1 cellular context compared by ENCODE assay signal in the genomic region with DNA sequence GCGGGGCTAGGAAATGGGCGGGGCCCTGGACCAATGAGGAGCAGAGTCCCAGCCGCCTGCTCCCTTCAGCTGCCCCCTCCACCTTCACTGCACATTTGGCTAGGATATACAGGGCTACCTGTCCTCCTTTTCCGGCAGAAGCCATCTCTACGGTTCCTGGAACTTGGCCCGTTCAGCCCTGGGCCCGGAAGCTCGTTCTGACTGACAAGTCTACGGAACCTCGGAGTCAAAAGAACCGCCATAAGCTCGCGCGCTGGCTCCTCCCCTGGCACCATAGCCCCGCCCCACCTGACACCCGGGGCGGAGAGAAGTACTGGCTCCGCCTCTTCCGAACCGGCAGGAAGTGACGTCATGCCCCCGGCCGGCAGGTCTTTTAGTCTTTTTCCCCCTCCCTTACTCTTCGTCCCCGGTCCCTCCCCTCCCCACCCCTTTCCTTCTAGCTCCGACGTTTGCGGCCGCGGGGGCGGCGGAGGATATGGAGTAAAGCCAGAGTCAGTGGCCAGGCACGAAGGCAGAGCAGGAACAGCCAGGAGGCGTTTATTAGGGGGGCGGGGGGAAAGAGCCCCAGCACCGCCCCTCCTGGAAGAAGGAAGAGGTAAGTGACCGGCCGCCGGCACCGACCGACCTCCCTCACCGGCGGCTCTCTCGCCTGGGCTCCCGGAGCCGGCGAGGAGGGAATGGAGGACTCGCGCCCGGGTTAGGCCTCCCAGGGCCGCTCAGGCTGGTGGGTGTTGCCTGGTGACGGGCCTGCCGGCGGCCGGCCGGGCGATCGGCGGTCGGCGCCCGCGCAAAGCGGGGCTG.
TF ChIP-seq lines count a peak whose summit lies in the region.

TSS of gene DEPDC4 (minus strand) at position 278 of the 801 bp plus-strand sequence. CDS start at position 275, 3 bp downstream.
TSS of gene SCYL2 (plus strand) at position 376 of the 801 bp plus-strand sequence. CDS start 15,794 bp downstream, outside the sequence.

TF ChIP-seq in HepG2, 621 proteins besides CTCF, POLR2A, EP300 and RAD21 (continued from another document and continues in another):
- TF ChIP-seq, protein P1, sequence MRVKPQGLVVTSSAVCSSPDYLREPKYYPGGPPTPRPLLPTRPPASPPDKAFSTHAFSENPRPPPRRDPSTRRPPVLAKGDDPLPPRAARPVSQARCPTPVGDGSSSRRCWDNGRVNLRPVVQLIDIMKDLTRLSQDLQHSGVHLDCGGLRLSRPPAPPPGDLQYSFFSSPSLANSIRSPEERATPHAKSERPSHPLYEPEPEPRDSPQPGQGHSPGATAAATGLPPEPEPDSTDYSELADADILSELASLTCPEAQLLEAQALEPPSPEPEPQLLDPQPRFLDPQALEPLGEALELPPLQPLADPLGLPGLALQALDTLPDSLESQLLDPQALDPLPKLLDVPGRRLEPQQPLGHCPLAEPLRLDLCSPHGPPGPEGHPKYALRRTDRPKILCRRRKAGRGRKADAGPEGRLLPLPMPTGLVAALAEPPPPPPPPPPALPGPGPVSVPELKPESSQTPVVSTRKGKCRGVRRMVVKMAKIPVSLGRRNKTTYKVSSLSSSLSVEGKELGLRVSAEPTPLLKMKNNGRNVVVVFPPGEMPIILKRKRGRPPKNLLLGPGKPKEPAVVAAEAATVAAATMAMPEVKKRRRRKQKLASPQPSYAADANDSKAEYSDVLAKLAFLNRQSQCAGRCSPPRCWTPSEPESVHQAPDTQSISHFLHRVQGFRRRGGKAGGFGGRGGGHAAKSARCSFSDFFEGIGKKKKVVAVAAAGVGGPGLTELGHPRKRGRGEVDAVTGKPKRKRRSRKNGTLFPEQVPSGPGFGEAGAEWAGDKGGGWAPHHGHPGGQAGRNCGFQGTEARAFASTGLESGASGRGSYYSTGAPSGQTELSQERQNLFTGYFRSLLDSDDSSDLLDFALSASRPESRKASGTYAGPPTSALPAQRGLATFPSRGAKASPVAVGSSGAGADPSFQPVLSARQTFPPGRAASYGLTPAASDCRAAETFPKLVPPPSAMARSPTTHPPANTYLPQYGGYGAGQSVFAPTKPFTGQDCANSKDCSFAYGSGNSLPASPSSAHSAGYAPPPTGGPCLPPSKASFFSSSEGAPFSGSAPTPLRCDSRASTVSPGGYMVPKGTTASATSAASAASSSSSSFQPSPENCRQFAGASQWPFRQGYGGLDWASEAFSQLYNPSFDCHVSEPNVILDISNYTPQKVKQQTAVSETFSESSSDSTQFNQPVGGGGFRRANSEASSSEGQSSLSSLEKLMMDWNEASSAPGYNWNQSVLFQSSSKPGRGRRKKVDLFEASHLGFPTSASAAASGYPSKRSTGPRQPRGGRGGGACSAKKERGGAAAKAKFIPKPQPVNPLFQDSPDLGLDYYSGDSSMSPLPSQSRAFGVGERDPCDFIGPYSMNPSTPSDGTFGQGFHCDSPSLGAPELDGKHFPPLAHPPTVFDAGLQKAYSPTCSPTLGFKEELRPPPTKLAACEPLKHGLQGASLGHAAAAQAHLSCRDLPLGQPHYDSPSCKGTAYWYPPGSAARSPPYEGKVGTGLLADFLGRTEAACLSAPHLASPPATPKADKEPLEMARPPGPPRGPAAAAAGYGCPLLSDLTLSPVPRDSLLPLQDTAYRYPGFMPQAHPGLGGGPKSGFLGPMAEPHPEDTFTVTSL (CRISPR knock-in tag; IDR thresholded peaks at IDR 0.05; ENCODE audit: borderline replicate concordance), result no peak
- TF ChIP-seq ZNF614 (CRISPR knock-in tag; IDR thresholded peaks at IDR 0.05; ENCODE audit: borderline replicate concordance) (peak; percentile 18; the same call in 1 of the 2 replicates), ETS1 (CRISPR knock-in tag; IDR thresholded peaks at IDR 0.05) (no peak), ZBTB25 (CRISPR knock-in tag; IDR thresholded peaks at IDR 0.05) (no peak; the same call in 1 of the 2 replicates), HOMEZ (CRISPR knock-in tag; IDR thresholded peaks at IDR 0.05; ENCODE audit: low read depth) (peak; percentile 15; the same call in 1 of the 2 replicates), ZNF879 (CRISPR knock-in tag; IDR thresholded peaks at IDR 0.05) (no peak), NONO (IDR thresholded peaks at IDR 0.05) (no peak), NONO (CRISPR knock-in tag; conservative IDR thresholded peaks at IDR 0.05) (peak; percentile 69), SMYD3 (CRISPR knock-in tag; IDR thresholded peaks at IDR 0.05) (no peak), ZNF878 (CRISPR knock-in tag; IDR thresholded peaks at IDR 0.05) (0 out of 2 replicates have a peak, but pooled peaks have one; percentile 37), PRDM10 (CRISPR knock-in tag; IDR thresholded peaks at IDR 0.05; ENCODE audit: low read depth) (0 out of 2 replicates have a peak, but pooled peaks have one; percentile 13), NFKBIZ (CRISPR knock-in tag; IDR thresholded peaks at IDR 0.05) (no peak), ZNF256 (CRISPR knock-in tag; conservative IDR thresholded peaks at IDR 0.05) (no peak), ZNF816 (CRISPR knock-in tag; IDR thresholded peaks at IDR 0.05; ENCODE audit: borderline replicate concordance) (no peak), SOX5 (CRISPR knock-in tag; IDR thresholded peaks at IDR 0.05; ENCODE audit: borderline replicate concordance) (no peak), TIGD3 (CRISPR knock-in tag; IDR thresholded peaks at IDR 0.05; ENCODE audit: borderline replicate concordance) (no peak), ZKSCAN5 (CRISPR knock-in tag; IDR thresholded peaks at IDR 0.05) (no peak), TAF1 (CRISPR knock-in tag; IDR thresholded peaks at IDR 0.05) (peak; percentile 75), HNRNPH1 (optimal IDR thresholded peaks at IDR 0.05; ENCODE audit: low read depth, low read length) (peak; percentile 26), SNAPC5 (CRISPR knock-in tag; IDR thresholded peaks at IDR 0.05; ENCODE audit: borderline replicate concordance) (no peak), POLR2AphosphoS5 (IDR thresholded peaks at IDR 0.05; ENCODE audit: low read depth, low read length) (peak; percentile 66)
- TF ChIP-seq, protein P2, sequence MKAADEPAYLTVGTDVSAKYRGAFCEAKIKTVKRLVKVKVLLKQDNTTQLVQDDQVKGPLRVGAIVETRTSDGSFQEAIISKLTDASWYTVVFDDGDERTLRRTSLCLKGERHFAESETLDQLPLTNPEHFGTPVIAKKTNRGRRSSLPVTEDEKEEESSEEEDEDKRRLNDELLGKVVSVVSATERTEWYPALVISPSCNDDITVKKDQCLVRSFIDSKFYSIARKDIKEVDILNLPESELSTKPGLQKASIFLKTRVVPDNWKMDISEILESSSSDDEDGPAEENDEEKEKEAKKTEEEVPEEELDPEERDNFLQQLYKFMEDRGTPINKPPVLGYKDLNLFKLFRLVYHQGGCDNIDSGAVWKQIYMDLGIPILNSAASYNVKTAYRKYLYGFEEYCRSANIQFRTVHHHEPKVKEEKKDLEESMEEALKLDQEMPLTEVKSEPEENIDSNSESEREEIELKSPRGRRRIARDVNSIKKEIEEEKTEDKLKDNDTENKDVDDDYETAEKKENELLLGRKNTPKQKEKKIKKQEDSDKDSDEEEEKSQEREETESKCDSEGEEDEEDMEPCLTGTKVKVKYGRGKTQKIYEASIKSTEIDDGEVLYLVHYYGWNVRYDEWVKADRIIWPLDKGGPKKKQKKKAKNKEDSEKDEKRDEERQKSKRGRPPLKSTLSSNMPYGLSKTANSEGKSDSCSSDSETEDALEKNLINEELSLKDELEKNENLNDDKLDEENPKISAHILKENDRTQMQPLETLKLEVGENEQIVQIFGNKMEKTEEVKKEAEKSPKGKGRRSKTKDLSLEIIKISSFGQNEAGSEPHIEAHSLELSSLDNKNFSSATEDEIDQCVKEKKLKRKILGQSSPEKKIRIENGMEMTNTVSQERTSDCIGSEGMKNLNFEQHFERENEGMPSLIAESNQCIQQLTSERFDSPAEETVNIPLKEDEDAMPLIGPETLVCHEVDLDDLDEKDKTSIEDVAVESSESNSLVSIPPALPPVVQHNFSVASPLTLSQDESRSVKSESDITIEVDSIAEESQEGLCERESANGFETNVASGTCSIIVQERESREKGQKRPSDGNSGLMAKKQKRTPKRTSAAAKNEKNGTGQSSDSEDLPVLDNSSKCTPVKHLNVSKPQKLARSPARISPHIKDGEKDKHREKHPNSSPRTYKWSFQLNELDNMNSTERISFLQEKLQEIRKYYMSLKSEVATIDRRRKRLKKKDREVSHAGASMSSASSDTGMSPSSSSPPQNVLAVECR (CRISPR knock-in tag; IDR thresholded peaks at IDR 0.05; ENCODE audit: borderline replicate concordance), result peak; percentile 91
- TF ChIP-seq, protein P3, sequence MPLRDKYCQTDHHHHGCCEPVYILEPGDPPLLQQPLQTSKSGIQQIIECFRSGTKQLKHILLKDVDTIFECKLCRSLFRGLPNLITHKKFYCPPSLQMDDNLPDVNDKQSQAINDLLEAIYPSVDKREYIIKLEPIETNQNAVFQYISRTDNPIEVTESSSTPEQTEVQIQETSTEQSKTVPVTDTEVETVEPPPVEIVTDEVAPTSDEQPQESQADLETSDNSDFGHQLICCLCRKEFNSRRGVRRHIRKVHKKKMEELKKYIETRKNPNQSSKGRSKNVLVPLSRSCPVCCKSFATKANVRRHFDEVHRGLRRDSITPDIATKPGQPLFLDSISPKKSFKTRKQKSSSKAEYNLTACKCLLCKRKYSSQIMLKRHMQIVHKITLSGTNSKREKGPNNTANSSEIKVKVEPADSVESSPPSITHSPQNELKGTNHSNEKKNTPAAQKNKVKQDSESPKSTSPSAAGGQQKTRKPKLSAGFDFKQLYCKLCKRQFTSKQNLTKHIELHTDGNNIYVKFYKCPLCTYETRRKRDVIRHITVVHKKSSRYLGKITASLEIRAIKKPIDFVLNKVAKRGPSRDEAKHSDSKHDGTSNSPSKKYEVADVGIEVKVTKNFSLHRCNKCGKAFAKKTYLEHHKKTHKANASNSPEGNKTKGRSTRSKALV (CRISPR knock-in tag; IDR thresholded peaks at IDR 0.05), result no peak
